In the genomic region with DNA sequence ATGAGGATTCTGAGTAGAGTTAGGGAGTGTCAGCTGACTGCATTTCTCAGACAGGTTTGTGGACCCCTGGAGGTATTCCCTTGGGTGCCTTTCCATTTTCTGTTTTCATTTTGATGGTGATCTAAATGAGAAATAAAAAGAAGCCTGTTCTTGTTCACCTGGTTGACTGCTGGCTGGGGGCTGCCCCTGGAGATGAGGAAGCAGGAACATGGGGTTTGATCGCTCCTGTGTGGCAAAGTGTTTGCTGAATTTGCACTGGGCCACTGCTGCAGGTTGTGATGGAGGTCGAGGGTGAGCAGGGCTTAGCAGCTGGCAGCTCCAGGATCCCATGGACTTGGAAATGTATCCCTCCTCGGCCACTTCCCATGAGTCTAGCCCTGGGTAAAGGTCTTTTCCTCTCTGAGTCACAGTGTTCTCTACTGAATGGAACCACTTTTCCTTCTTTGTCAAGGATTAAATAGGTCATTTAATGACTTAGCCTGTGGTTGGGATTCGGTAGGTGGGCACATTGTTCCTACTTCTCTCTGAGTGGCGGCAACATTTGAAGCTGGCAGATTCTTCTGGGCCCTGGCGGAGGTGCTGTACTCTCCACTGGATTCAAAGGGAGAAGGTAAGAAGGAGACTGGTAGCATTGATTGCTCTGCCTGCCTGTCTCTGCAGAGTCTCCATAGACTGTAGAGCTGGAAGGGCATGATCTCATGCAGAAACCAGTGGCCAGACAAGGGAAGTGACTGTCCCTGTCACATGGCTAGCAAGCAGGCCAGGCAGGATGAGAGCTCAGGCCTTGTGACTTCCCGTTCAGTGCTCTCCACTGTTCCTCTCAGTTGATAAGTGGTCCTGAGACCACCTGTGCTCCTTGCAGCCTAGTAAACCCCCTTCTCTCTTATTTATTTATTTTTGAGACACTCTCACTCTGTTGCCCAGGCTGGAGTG, we compare ENCODE assay signal across 11 cellular contexts. TPM values are rescaled to one million over a fixed set of nuclear protein-coding genes. Genes with fewer than 3 reads are reported as not detected.
DNase-seq lines count a peak whose midpoint lies in the region; ATAC-seq lines count a peak whose summit lies in the region.
"Had no signal": no experiment of that assay in that cellular context is flagged by ENCODE, and none has a peak within 500 bp of the region (broad histone marks: within the 10 kb centered on the region; RNA-seq: fewer than 3 reads in every experiment).

No MANE protein-coding gene starts in this region.

- peaks cover 63 to 85% of the 10 kb centered on the region in 2 donors for H3K4me1 Mint-ChIP-seq in stimulated activated naive B cell treated with anti-CD40 and anti-IgM and Interleukin-4, amounts not matched to agents 10 μg/mL and 1 μg/mL and 100 μg/mL, for 72 hours

- peaks cover 19 to 57% of the 10 kb centered on the region in 2 donors for H3K36me3 Mint-ChIP-seq in stimulated activated naive B cell treated with anti-CD40 and anti-IgM and Interleukin-4, amounts not matched to agents 10 μg/mL and 1 μg/mL and 100 μg/mL, for 72 hours

- peaks cover 0 to 2% of the 10 kb centered on the region in 2 donors for H3K9me3 Mint-ChIP-seq in stimulated activated naive B cell treated with anti-CD40 and anti-IgM and Interleukin-4, amounts not matched to agents 10 μg/mL and 1 μg/mL and 100 μg/mL, for 72 hours
- H3K9me3 Mint-ChIP-seq: stimulated activated naive CD8-positive, alpha-beta T cell treated with anti-CD3 and anti-CD28 coated beads, Interleukin-15, Interleukin-2, amounts not matched to agents 100 ng/mL and 50 ng/mL, for 24 hours had no signal

- no peaks in the 10 kb centered on the region for H3K27me3 Mint-ChIP-seq in stimulated activated naive B cell treated with anti-CD40 and anti-IgM and Interleukin-4, amounts not matched to agents 10 μg/mL and 1 μg/mL and 100 μg/mL, for 72 hours
- H3K27me3 Mint-ChIP-seq: stimulated activated naive CD8-positive, alpha-beta T cell treated with anti-CD3 and anti-CD28 coated beads, Interleukin-15, Interleukin-2, amounts not matched to agents 100 ng/mL and 50 ng/mL, for 24 hours had no signal

- peak overlapping the region; percentile 71 for H3K27ac Mint-ChIP-seq in stimulated activated naive B cell treated with anti-CD40 and anti-IgM and Interleukin-4, amounts not matched to agents 10 μg/mL and 1 μg/mL and 100 μg/mL, for 72 hours
- H3K27ac Mint-ChIP-seq: stimulated activated naive CD8-positive, alpha-beta T cell treated with anti-CD3 and anti-CD28 coated beads, Interleukin-15, Interleukin-2, amounts not matched to agents 100 ng/mL and 50 ng/mL, for 24 hours had no signal

- ATAC-seq in left lobe of liver (peak; percentile 77), GM18907 (IDR thresholded peaks at IDR 0.05; ENCODE audit: unreplicated experiment) (no peak)
- ATAC-seq in stimulated activated naive B cell treated with anti-CD40 and anti-IgM and Interleukin-4, amounts not matched to agents 10 μg/mL and 1 μg/mL and 100 μg/mL, for 72 hours (replicated peaks): peak; percentile 75 to 77
- no peak for ATAC-seq in stimulated activated naive CD8-positive, alpha-beta T cell treated with anti-CD3 and anti-CD28 coated beads, Interleukin-15, Interleukin-2, amounts not matched to agents 100 U/mL and 50 U/mL, for 24 hours

- peak overlapping the region; percentile 16 to 36 for H3K4me3 Mint-ChIP-seq in stimulated activated naive B cell treated with anti-CD40 and anti-IgM and Interleukin-4, amounts not matched to agents 10 μg/mL and 1 μg/mL and 100 μg/mL, for 72 hours
- H3K4me3 Mint-ChIP-seq: stimulated activated naive CD8-positive, alpha-beta T cell treated with anti-CD3 and anti-CD28 coated beads, Interleukin-15, Interleukin-2, amounts not matched to agents 100 ng/mL and 50 ng/mL, for 24 hours had no signal

- DNase-seq in HT1080 (ENCODE audit: low read depth) (peak; percentile 70), astrocyte of the hippocampus (ENCODE audit: low read depth, low spot score) (peak; percentile 29), left lobe of liver (ENCODE audit: low spot score) (no peak), middle frontal gyrus (ENCODE audit: extremely low spot score, low spot score) (no peak), cerebellum (ENCODE audit: low spot score) (no peak)
- DNase-seq in stimulated activated naive B cell treated with anti-CD40 and anti-IgM and Interleukin-4, amounts not matched to agents 10 μg/mL and 1 μg/mL and 100 μg/mL, for 72 hours: no peak
- DNase-seq in stimulated activated naive CD8-positive, alpha-beta T cell treated with anti-CD3 and anti-CD28 coated beads, Interleukin-15, Interleukin-2, amounts not matched to agents 100 U/mL and 50 U/mL, for 24 hours: no peak
- DNase-seq: NCI-H446 had no signal

RNA-seq across cellular contexts. Expression of gene SNX29, which starts 17.9 kb away (rescaled TPM):
- total RNA-seq in HT1080 (2014; rRNA removed; shearing (Covaris generic)): 5.4 and 6.1 TPM in 2 replicates
- 4.1 and 5.1 TPM in 2 replicates for polyA plus RNA-seq in HT1080 (2015; cell fraction: cytosol; rRNA removed)
- polyA plus RNA-seq in HT1080 (2015; cell fraction: nucleus; rRNA removed): 5.4 and 6.6 TPM in 2 replicates
- total RNA-seq in left lobe of liver (9.9 TPM), cerebellum (20.8 TPM)

RNA-seq across cellular contexts. Expression of gene TNFRSF17, which starts 29.4 kb away (rescaled TPM):
- total RNA-seq in HT1080 (2014; rRNA removed; shearing (Covaris generic)): not detected in 2 replicates
- not detected in 2 replicates for polyA plus RNA-seq in HT1080 (2015; cell fraction: cytosol; rRNA removed)
- not detected in 2 replicates for polyA plus RNA-seq in HT1080 (2015; cell fraction: nucleus; rRNA removed)
- total RNA-seq in left lobe of liver (0.55 TPM), cerebellum (not detected)
- total RNA-seq: activated CD8-positive, alpha-beta memory T cell treated with anti-CD3 and anti-CD28 coated beads for 36 hours had no signal

RNA-seq across cellular contexts. Expression of gene NPIPB2, which starts 52.6 kb away (rescaled TPM):
- total RNA-seq in HT1080 (2014; rRNA removed; shearing (Covaris generic)): 0.34 and 1.0 TPM in 2 replicates
- polyA plus RNA-seq in HT1080 (2015; cell fraction: cytosol; rRNA removed): 0.67 and 4.5 TPM in 2 replicates
- polyA plus RNA-seq in HT1080 (2015; cell fraction: nucleus; rRNA removed): 11.7 and 14.1 TPM in 2 replicates
- total RNA-seq in left lobe of liver (5.2 TPM), cerebellum (11.3 TPM)

Comparison
In these comparisons a context has a peak if more than half of its experiments do, and no peak if none do; other contexts are left out.
1. DNase-seq: peak in HT1080 (single experiment) and astrocyte of the hippocampus (single experiment); none in left lobe of liver (single experiment), stimulated activated naive B cell treated with anti-CD40 and anti-IgM and Interleukin-4, amounts not matched to agents 10 μg/mL and 1 μg/mL and 100 μg/mL, for 72 hours (single experiment), middle frontal gyrus (single experiment), cerebellum (single experiment) and stimulated activated naive CD8-positive, alpha-beta T cell treated with anti-CD3 and anti-CD28 coated beads, Interleukin-15, Interleukin-2, amounts not matched to agents 100 U/mL and 50 U/mL, for 24 hours (single experiment).
2. ATAC-seq: peak in left lobe of liver (single experiment) and stimulated activated naive B cell treated with anti-CD40 and anti-IgM and Interleukin-4, amounts not matched to agents 10 μg/mL and 1 μg/mL and 100 μg/mL, for 72 hours (2 of 2); none in stimulated activated naive CD8-positive, alpha-beta T cell treated with anti-CD3 and anti-CD28 coated beads, Interleukin-15, Interleukin-2, amounts not matched to agents 100 U/mL and 50 U/mL, for 24 hours (single experiment) and GM18907 (single experiment).